In genomic region chr18:3526421-3527354, GRCh38 we compare ENCODE assay signal across 8 cellular contexts.
DNase-seq lines count a peak whose midpoint lies in the region; ATAC-seq, FAIRE-seq and TF ChIP-seq lines count a peak whose summit lies in the region.

No MANE protein-coding gene starts in this region.

- DNase-seq in DMS153 treated with DMSO at 0.1 percent for 48 hours (lab: John Stamatoyannopoulos, UW; ENCODE audit: unreplicated experiment) (peak; percentile 58), KG1 (lab: John Stamatoyannopoulos, UW) (peak; percentile 33), iPS-NIHi11 (ENCODE audit: low spot score) (peak; percentile 55), urothelium cell line (ENCODE audit: low spot score) (peak; percentile 93), cortex of kidney (lab: John Stamatoyannopoulos, UW) (no peak), SW 1271 (lab: John Stamatoyannopoulos, UW) (no peak)

- peak; percentile 96 for FAIRE-seq in urothelium cell line (lab: Jason Lieb, UNC)

- peak; percentile 49 for ATAC-seq in GM21447 (IDR thresholded peaks at IDR 0.05; ENCODE audit: unreplicated experiment)
- ATAC-seq in SK-N-SH treated with all-trans-retinoic acid at 6 μM for 48 hours = peak; percentile 93

TF ChIP-seq in SK-N-SH treated with all-trans-retinoic acid at 6 μM for 48 hours, 23 proteins besides CTCF, POLR2A, EP300 and RAD21:
- no peak for TF ChIP-seq ZFP3 (CRISPR knock-in tag; IDR thresholded peaks at IDR 0.05)
- TF ChIP-seq CREB5 (CRISPR knock-in tag; IDR thresholded peaks at IDR 0.05; ENCODE audit: low read depth) = no peak
- TF ChIP-seq TSHZ2 (CRISPR knock-in tag; IDR thresholded peaks at IDR 0.05) = 0 out of 2 replicates have a peak, but pooled peaks have one; percentile 33
- no peak for TF ChIP-seq ISL1 (CRISPR knock-in tag; IDR thresholded peaks at IDR 0.05)

Comparison
In these comparisons a context has a peak if more than half of its experiments do, and no peak if none do; other contexts are left out.
1. DNase-seq: peak in DMS153 treated with DMSO at 0.1 percent for 48 hours (single experiment), KG1 (single experiment), iPS-NIHi11 (single experiment) and urothelium cell line (single experiment); none in cortex of kidney (single experiment) and SW 1271 (0 of 2).